Comparison of ENCODE assay signal across 9 cellular contexts in the genomic region with DNA sequence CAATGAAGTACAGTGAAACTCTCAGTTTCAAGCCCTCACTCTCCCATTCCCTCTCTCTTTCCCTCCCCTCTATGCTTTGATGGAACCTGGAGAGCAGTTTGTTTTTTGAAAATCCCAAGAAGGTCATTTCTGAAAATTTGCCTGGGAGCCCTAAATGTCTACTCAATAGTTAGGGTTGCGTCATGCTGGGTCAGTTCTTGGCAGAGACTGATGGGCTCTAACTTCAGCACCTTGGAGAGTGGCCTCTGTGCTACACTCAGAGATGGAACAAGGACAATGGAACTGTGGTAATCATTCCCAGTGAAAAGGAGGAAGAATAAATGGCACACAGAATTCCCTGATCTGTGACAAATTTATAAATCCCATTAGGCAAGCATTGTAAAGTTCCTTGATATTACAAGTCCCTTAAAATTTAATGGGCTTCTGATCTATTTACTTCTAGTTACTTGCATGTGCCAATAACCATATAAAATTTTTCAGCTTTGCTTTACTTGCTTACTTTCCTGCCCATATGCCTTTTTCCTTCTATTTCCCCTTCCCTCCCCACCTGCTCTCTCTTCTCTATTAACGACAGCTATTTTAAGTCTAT.
DNase-seq lines count a peak whose midpoint lies in the region; ATAC-seq, FAIRE-seq and TF ChIP-seq lines count a peak whose summit lies in the region.
"Had no signal": no experiment of that assay in that cellular context is flagged by ENCODE, and none has a peak within 500 bp of the region (broad histone marks: within the 10 kb centered on the region; RNA-seq: fewer than 3 reads in every experiment).

No MANE protein-coding gene starts in this region.

- H3K4me3 ChIP-seq in Caco-2 (ENCODE audit: low read depth, low read length): no peak overlapping the region
- H3K4me3 ChIP-seq in K562: no peak overlapping the region
- H3K4me3 ChIP-seq in HepG2 (replicated peaks in 1 of 3; ENCODE audit: insufficient read depth in 1 of 3, low read depth in 2 of 3, low read length in 3 of 3): no peak overlapping the region

- H3K9ac ChIP-seq in K562 (ENCODE audit: insufficient read depth in 1 of 2, low read depth in 2 of 2, low read length in 2 of 2) (no peak overlapping the region), HepG2 (ENCODE audit: insufficient read depth, low read depth, low read length) (no peak overlapping the region)

- no peaks in the 10 kb centered on the region for H3K36me3 Mint-ChIP-seq in Caco-2 (ENCODE audit: insufficient read depth, unreplicated experiment)

- no peak overlapping the region for H2AFZ ChIP-seq in K562 (ENCODE audit: low read depth, low read length)
- H2AFZ ChIP-seq in HepG2 (ENCODE audit: low read length): no peak overlapping the region

- POLR2A ChIA-PET in Caco-2 (lab: Charles Lee): no interaction called here
- POLR2A ChIA-PET in K562 (lab: Yijun Ruan, JAX): no interaction called here
- POLR2A ChIA-PET in HepG2 (lab: Yijun Ruan, JAX): no interaction called here

- WGBS in K562 (ENCODE audit: insufficient coverage, low coverage, missing lambda C conversion rate): 0% methylated on average over 2 of the region's 2 CpGs
- WGBS in HepG2 (ENCODE audit: low lambda C conversion rate): 13% methylated on average over 2 of the region's 2 CpGs

- DNase-seq in Caco-2 (peak; percentile 44 to 57), KBM-7 (peak; percentile 41), K562 (ENCODE audit: extremely low read depth in 1 of 4, low spot score in 3 of 4) (peak; percentile 38 to 61 (median 55)), HepG2 (ENCODE audit: low spot score) (peak; percentile 36), SHP77 treated with DMSO at 0.1 percent for 48 hours (lab: John Stamatoyannopoulos, UW) (no peak)

- no peaks in the 10 kb centered on the region for H3K79me2 ChIP-seq in K562 (ENCODE audit: control insufficient read depth, insufficient read depth, low read length)
- H3K79me2 ChIP-seq in HepG2 (ENCODE audit: insufficient read depth, low read length): no peaks in the 10 kb centered on the region

- TF ChIP-seq POLR2A in K562 (conservative IDR thresholded peaks at IDR 0.05): no peak
- TF ChIP-seq POLR2A in HepG2 (IDR thresholded peaks at IDR 0.05; ENCODE audit: insufficient read depth in 1 of 2, low read depth in 2 of 2, low read length in 2 of 2): no peak

- no TSS peak for BruUV-seq in Caco-2 (replicated peaks; lab: Mats Ljungman, UMichigan)
- no TSS peak for BruUV-seq in K562 (replicated peaks; lab: Mats Ljungman, UMichigan)
- BruUV-seq in HepG2 (replicated peaks; lab: Mats Ljungman, UMichigan): no TSS peak

- H3K27me3 Mint-ChIP-seq in Caco-2 (ENCODE audit: insufficient read depth, unreplicated experiment): peaks cover 11% of the 10 kb centered on the region

- H3K9me3 Mint-ChIP-seq in Caco-2 (ENCODE audit: unreplicated experiment): no peaks in the 10 kb centered on the region

- H3K27me3 ChIP-seq in Caco-2 (replicated peaks; ENCODE audit: control insufficient read depth, insufficient read depth, low read length): no peaks in the 10 kb centered on the region
- no peaks in the 10 kb centered on the region for H3K27me3 ChIP-seq in K562 (ENCODE audit: control insufficient read depth in 2 of 2, insufficient read depth in 2 of 2, low read length in 2 of 2)
- H3K27me3 ChIP-seq in HepG2 (ENCODE audit: control insufficient read depth in 1 of 2, insufficient read depth in 2 of 2, low read length in 2 of 2): no peaks in the 10 kb centered on the region

- H3K4me2 ChIP-seq in K562 (ENCODE audit: insufficient read depth, low read length) (no peak overlapping the region), HepG2 (ENCODE audit: low read depth, low read length) (no peak overlapping the region)

- in situ Hi-C loops in KBM-7 (cut with MboI; ENCODE audit: low pct_unique_long_range_greater_than_20kb, low sequenced_read_pairs): no loop called here
- in situ Hi-C loops in K562 (cut with MboI): no loop called here
- in situ Hi-C loops in HepG2 (cut with HindIII; ENCODE audit: extremely low pct_ligation_motif_present, low pct_unique_long_range_greater_than_20kb): no loop called here

- no peak for TF ChIP-seq RAD21 in K562 (CRISPR knock-in tag; conservative IDR thresholded peaks at IDR 0.05 in 1 of 2, IDR thresholded peaks at IDR 0.05 in 1 of 2)
- no peak for TF ChIP-seq RAD21 in HepG2 (CRISPR knock-in tag; IDR thresholded peaks at IDR 0.05)

- no peak overlapping the region for H3K4me3 Mint-ChIP-seq in Caco-2 (ENCODE audit: unreplicated experiment)

- H3K4me1 Mint-ChIP-seq in Caco-2 (ENCODE audit: low read depth, unreplicated experiment): no peaks in the 10 kb centered on the region

- H3K4me1 ChIP-seq in Caco-2 (no peaks in the 10 kb centered on the region), K562 (replicated peaks in 1 of 2; ENCODE audit: control insufficient read depth in 2 of 2, insufficient read depth in 2 of 2, low read length in 2 of 2) (no peaks in the 10 kb centered on the region), HepG2 (ENCODE audit: insufficient read depth, low read length) (no peaks in the 10 kb centered on the region)

- TF ChIP-seq EP300 in K562 (IDR thresholded peaks at IDR 0.05; ENCODE audit: low read length) (no peak), HepG2 (IDR thresholded peaks at IDR 0.05; ENCODE audit: low read depth in 2 of 2, low read length in 2 of 2) (no peak), HepG2 (CRISPR knock-in tag; IDR thresholded peaks at IDR 0.05; ENCODE audit: borderline replicate concordance) (no peak)

- H3K9me3 ChIP-seq in Caco-2 (no peaks in the 10 kb centered on the region), K562 (replicated peaks; ENCODE audit: control insufficient read depth, insufficient read depth, low read depth, low read length) (no peaks in the 10 kb centered on the region), HepG2 (ENCODE audit: low read length) (no peaks in the 10 kb centered on the region)

- H3K36me3 ChIP-seq in Caco-2 (ENCODE audit: control insufficient read depth, insufficient read depth, low read length): no peaks in the 10 kb centered on the region
- no peaks in the 10 kb centered on the region for H3K36me3 ChIP-seq in K562 (ENCODE audit: control insufficient read depth, insufficient read depth, low read length)
- no peaks in the 10 kb centered on the region for H3K36me3 ChIP-seq in HepG2 (replicated peaks in 1 of 2; ENCODE audit: control insufficient read depth in 1 of 2, insufficient read depth in 2 of 2, low read length in 2 of 2)

- FAIRE-seq in K562 (lab: Jason Lieb, UNC) (peak; percentile 69), HepG2 (lab: Jason Lieb, UNC) (no peak)

- TF ChIP-seq CTCF in Caco-2 (IDR thresholded peaks at IDR 0.05; ENCODE audit: insufficient read depth in 1 of 2, low read depth in 1 of 2, low read length in 1 of 2, severe bottlenecking in 1 of 2, unreplicated experiment in 1 of 2): no peak
- TF ChIP-seq CTCF in K562 (IDR thresholded peaks at IDR 0.05 in 2 of 3, conservative IDR thresholded peaks at IDR 0.05 in 1 of 3; ENCODE audit: insufficient read depth in 2 of 3, low read depth in 1 of 3, low read length in 3 of 3): no peak
- TF ChIP-seq CTCF in HepG2 (CRISPR knock-in tag; IDR thresholded peaks at IDR 0.05): no peak

- intact Hi-C loops in Caco-2 (cut with micrococcal nuclease; ENCODE audit: unreplicated experiment) (no loop called here), K562 (cut with micrococcal nuclease) (no loop called here), HepG2 (cut with micrococcal nuclease; ENCODE audit: unreplicated experiment) (no loop called here)

- H3K9me1 ChIP-seq in K562 (ENCODE audit: control insufficient read depth, insufficient read depth, low read length): no peaks in the 10 kb centered on the region

- CTCF ChIA-PET in Caco-2 (lab: Charles Lee) (no interaction called here), K562 (lab: Yijun Ruan, JAX; ENCODE audit: low intra/inter-chr PET ratio) (no interaction called here), HepG2 (lab: Yijun Ruan, JAX; ENCODE audit: low intra/inter-chr PET ratio, low total read pairs) (no interaction called here)

- no peaks in the 10 kb centered on the region for H4K20me1 ChIP-seq in K562 (replicated peaks; ENCODE audit: control insufficient read depth, insufficient read depth, low read length)
- H4K20me1 ChIP-seq in HepG2 (ENCODE audit: insufficient read depth, low read length): no peaks in the 10 kb centered on the region

- H3K27ac ChIP-seq in K562 (ENCODE audit: extremely low read depth, low read depth, low read length): no peak overlapping the region
- H3K27ac ChIP-seq in HepG2 (ENCODE audit: extremely low read length, insufficient read depth, low read length): no peak overlapping the region

- ATAC-seq in K562 (peak; percentile 82), HepG2 (peak; percentile 55; the same call in 1 of the 3 replicates), HG02973 (IDR thresholded peaks at IDR 0.05; ENCODE audit: unreplicated experiment) (no peak), GM21528 (IDR thresholded peaks at IDR 0.05; ENCODE audit: low FRiP score, unreplicated experiment) (no peak), HG03175 (IDR thresholded peaks at IDR 0.05; ENCODE audit: unreplicated experiment) (no peak)
- ATAC-seq: Panc1 had no signal

- H3K27ac Mint-ChIP-seq in Caco-2 (ENCODE audit: unreplicated experiment): no peak overlapping the region

TF ChIP-seq in K562, 482 proteins besides CTCF, POLR2A, EP300 and RAD21 (continues in another document):
- TF ChIP-seq HCFC1 (IDR thresholded peaks at IDR 0.05; ENCODE audit: low read depth, low read length) (0 out of 2 replicates have a peak, but pooled peaks have one; percentile 18), C11orf30 (IDR thresholded peaks at IDR 0.05; ENCODE audit: low read depth) (no peak), LEF1 (IDR thresholded peaks at IDR 0.05) (no peak), PHF20 (IDR thresholded peaks at IDR 0.05; ENCODE audit: partially characterized antibody) (no peak)

TF ChIP-seq in HepG2, 621 proteins besides CTCF, POLR2A, EP300 and RAD21 (continues in another document):
- TF ChIP-seq ERF (CRISPR knock-in tag; IDR thresholded peaks at IDR 0.05): 0 out of 2 replicates have a peak, but pooled peaks have one; percentile 27
- TF ChIP-seq ARNT (IDR thresholded peaks at IDR 0.05): no peak
- TF ChIP-seq ZNF432 (CRISPR knock-in tag; IDR thresholded peaks at IDR 0.05; ENCODE audit: borderline replicate concordance): no peak

Comparison
In these comparisons a context has a peak if more than half of its experiments do, and no peak if none do; other contexts are left out.
1. ATAC-seq: peak in K562 (single experiment) and HepG2 (single experiment); none in HG02973 (single experiment), GM21528 (single experiment) and HG03175 (single experiment).